8 cellular contexts compared by ENCODE assay signal in the genomic region with DNA sequence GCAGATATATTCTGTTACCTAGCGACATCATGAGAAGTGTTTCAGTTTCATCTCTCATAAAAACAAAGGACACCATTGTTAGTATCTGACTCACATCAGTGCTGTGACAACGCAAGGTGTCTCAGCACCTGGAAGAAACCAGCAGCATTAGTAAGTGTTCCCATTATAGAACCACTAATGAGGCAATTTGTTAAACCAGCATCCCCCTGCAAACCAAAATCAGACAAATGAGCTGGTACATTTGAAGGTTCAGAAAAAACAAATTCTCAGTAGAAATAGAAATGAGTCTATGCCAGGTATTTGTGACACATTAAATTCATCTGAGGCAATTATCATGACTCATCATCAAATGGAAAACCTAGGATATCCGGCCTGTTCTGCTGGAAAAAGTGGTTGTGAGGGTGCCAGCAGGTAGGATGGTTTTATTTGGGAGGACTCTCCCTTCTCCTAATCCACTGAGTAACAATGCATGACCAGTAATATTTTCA.
A peak's percentile ranks its signal among the peaks of the same experiment; 100 is the strongest.
DNase-seq lines count a peak whose midpoint lies in the region; ATAC-seq and TF ChIP-seq lines count a peak whose summit lies in the region.

No MANE protein-coding gene starts in this region.

- intact Hi-C loops in thyroid gland (cut with DNase I): no loop called here

- no peaks in the 10 kb centered on the region for H3K36me3 ChIP-seq in thyroid gland

- no peak for TF ChIP-seq CTCF in epithelial cell of esophagus (IDR thresholded peaks at IDR 0.05; ENCODE audit: insufficient read depth, low read depth, low read length, missing control alignments)
- TF ChIP-seq CTCF in thyroid gland (IDR thresholded peaks at IDR 0.05): no peak

- TF ChIP-seq POLR2A in thyroid gland (IDR thresholded peaks at IDR 0.05): no peak

- no peak overlapping the region for H3K4me3 ChIP-seq in epithelial cell of esophagus (ENCODE audit: low read length)
- H3K4me3 ChIP-seq in thyroid gland (replicated peaks in 1 of 3): no peak overlapping the region

- H3K27me3 ChIP-seq in thyroid gland: no peaks in the 10 kb centered on the region

- 83 to 85% methylated on average over 3 of the region's 3 CpGs for WGBS in thyroid gland, 2 donors

- H3K4me1 ChIP-seq in thyroid gland: no peaks in the 10 kb centered on the region

- ATAC-seq in GM18520 (IDR thresholded peaks at IDR 0.05; ENCODE audit: unreplicated experiment) (peak; percentile 82), GM21619 (IDR thresholded peaks at IDR 0.05; ENCODE audit: unreplicated experiment) (peak; percentile 89), HG03565 (IDR thresholded peaks at IDR 0.05; ENCODE audit: unreplicated experiment) (peak; percentile 79)

- H3K9me3 ChIP-seq in thyroid gland: no peaks in the 10 kb centered on the region

- DNase-seq in epithelial cell of esophagus (ENCODE audit: low read depth): peak; percentile 66
- no peak for DNase-seq in thyroid gland
- DNase-seq in medulla oblongata (ENCODE audit: extremely low spot score): no peak
- no peak for DNase-seq in MV-4-11 (lab: John Stamatoyannopoulos, UW)
- no peak for DNase-seq in SHP77 treated with DMSO at 0.1 percent for 48 hours (lab: John Stamatoyannopoulos, UW)

- H3K27ac ChIP-seq in thyroid gland: no peak overlapping the region
